In the genomic region with DNA sequence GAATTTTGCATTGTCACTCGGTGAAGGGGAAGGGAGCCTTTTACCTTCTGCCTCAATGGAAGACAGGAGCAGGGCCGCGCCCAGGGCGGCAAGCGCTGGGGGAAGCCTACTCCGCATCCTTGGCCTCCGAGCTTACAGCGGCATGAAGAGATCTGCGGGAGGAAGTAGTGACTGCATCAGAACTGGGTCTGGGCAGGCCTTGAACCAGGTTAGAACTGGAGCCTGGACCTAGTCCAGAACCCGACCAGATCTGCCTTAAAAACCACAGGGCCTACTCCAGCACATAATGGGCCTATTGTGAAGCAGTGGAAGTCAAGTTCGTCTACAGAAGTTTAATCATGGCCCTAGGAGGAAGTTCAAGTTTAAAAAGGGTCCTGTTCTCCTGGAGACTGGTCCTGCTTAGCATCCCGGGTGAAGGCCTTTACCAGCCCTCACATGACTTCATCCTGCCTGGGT, we compare ENCODE assay signal across 13 cellular contexts. TPM values are rescaled to one million over a fixed set of nuclear protein-coding genes. Genes with fewer than 3 reads are reported as not detected.
A peak's percentile ranks its signal among the peaks of the same experiment; 100 is the strongest.
DNase-seq lines count a peak whose midpoint lies in the region; ATAC-seq, FAIRE-seq and TF ChIP-seq lines count a peak whose summit lies in the region.
"Had no signal": no experiment of that assay in that cellular context is flagged by ENCODE, and none has a peak within 500 bp of the region (broad histone marks: within the 10 kb centered on the region; RNA-seq: fewer than 3 reads in every experiment).

No MANE protein-coding gene starts in this region.

- H3K36me3 Mint-ChIP-seq in glutamatergic neuron (ENCODE audit: unreplicated experiment): no peaks in the 10 kb centered on the region
- H3K36me3 Mint-ChIP-seq: activated CD4-positive, alpha-beta memory T cell treated with anti-CD3 and anti-CD28 coated beads for 36 hours had no signal

- H3K27ac Mint-ChIP-seq in glutamatergic neuron (ENCODE audit: unreplicated experiment): no peak overlapping the region
- H3K27ac Mint-ChIP-seq: activated CD4-positive, alpha-beta memory T cell treated with anti-CD3 and anti-CD28 coated beads for 36 hours had no signal

- H3K27ac ChIP-seq in gastrocnemius medialis (peak overlapping the region in 3 of 4 donors; percentile 44 to 57 (median 50)), right lobe of liver (no peak overlapping the region), small intestine (ENCODE audit: low read depth in 1 of 2, low read length in 1 of 2) (peak overlapping the region in 1 of 2 donors; percentile 32)
- H3K27ac ChIP-seq: HL-60 had no signal

- intact Hi-C loops in gastrocnemius medialis (cut with DNase I; ENCODE audit: low total_unique reads): loop anchor here (10.0 kb wide), 3 partner anchors 448 to 1688 kb away; no protein-coding TSS in a partner anchor
- intact Hi-C loops in right lobe of liver (cut with DNase I): no loop called here

- ATAC-seq in gastrocnemius medialis: no peak
- no peak for ATAC-seq in right lobe of liver
- no peak for ATAC-seq in GM21786 (IDR thresholded peaks at IDR 0.05; ENCODE audit: unreplicated experiment)
- no peak for ATAC-seq in HG03280 (IDR thresholded peaks at IDR 0.05; ENCODE audit: unreplicated experiment)

- in situ Hi-C loops in gastrocnemius medialis (cut with MboI; ENCODE audit: low sequenced_read_pairs in 4 of 4): loop anchor here (10.0 to 25.0 kb wide), 9 partner anchors 448 to 1540 kb away; a partner anchor contains a TSS

- no peaks in the 10 kb centered on the region for H3K27me3 ChIP-seq in adipocyte (replicated peaks; ENCODE audit: control insufficient read depth, insufficient read depth, low read length)
- H3K27me3 ChIP-seq in gastrocnemius medialis: peaks cover 49 to 57% (median 52%) of the 10 kb centered on the region in 3 donors
- H3K27me3 ChIP-seq in right lobe of liver: peaks cover 7 to 44% of the 10 kb centered on the region in 2 donors
- H3K27me3 ChIP-seq in small intestine (ENCODE audit: control insufficient read depth in 2 of 2, insufficient read depth in 2 of 2, low read length in 2 of 2): peaks cover 4 to 10% of the 10 kb centered on the region in 2 donors

- WGBS in right lobe of liver (ENCODE audit: insufficient coverage, low coverage, low lambda C conversion rate, missing lambda C conversion rate): 19% methylated on average over 10 of the region's 12 CpGs
- 56 to 69% (median 58%) methylated on average over 12 of the region's 12 CpGs for WGBS in small intestine, 3 donors

- H3K4me3 Mint-ChIP-seq in glutamatergic neuron (ENCODE audit: unreplicated experiment): peak overlapping the region; percentile 90
- H3K4me3 Mint-ChIP-seq: activated CD4-positive, alpha-beta memory T cell treated with anti-CD3 and anti-CD28 coated beads for 36 hours had no signal

- peak overlapping the region; percentile 91 for H3K4me3 ChIP-seq in adipocyte (ENCODE audit: low read length)
- peak overlapping the region in 3 of 4 donors; percentile 23 to 39 (median 35) for H3K4me3 ChIP-seq in gastrocnemius medialis
- H3K4me3 ChIP-seq in right lobe of liver: no peak overlapping the region
- no peak overlapping the region for H3K4me3 ChIP-seq in small intestine (ENCODE audit: low read depth in 1 of 2, low read length in 2 of 2)
- H3K4me3 ChIP-seq: HAP-1 had no signal

- TF ChIP-seq CTCF in GM10266 (IDR thresholded peaks at IDR 0.05; ENCODE audit: control insufficient read depth, insufficient read depth, low read depth, missing control alignments): no peak
- TF ChIP-seq CTCF in glutamatergic neuron (IDR thresholded peaks at IDR 0.05; ENCODE audit: partially characterized antibody, unreplicated experiment): no peak
- no peak for TF ChIP-seq CTCF in gastrocnemius medialis (IDR thresholded peaks at IDR 0.05 in 4 of 5, conservative IDR thresholded peaks at IDR 0.05 in 1 of 5)
- TF ChIP-seq CTCF in right lobe of liver (IDR thresholded peaks at IDR 0.05): no peak

- H3K9me3 ChIP-seq in adipocyte (ENCODE audit: control insufficient read depth, low read length): no peaks in the 10 kb centered on the region
- no peaks in the 10 kb centered on the region for H3K9me3 ChIP-seq in gastrocnemius medialis
- H3K9me3 ChIP-seq in right lobe of liver: no peaks in the 10 kb centered on the region
- H3K9me3 ChIP-seq in small intestine (ENCODE audit: control insufficient read depth, low read depth): no peaks in the 10 kb centered on the region
- H3K9me3 ChIP-seq: HAP-1 had no signal

- peaks cover 28% of the 10 kb centered on the region for H3K27me3 Mint-ChIP-seq in glutamatergic neuron (ENCODE audit: unreplicated experiment)

- no peak for FAIRE-seq in small intestine (lab: Jason Lieb, UNC)

- H3K9ac ChIP-seq in adipocyte (ENCODE audit: low read length): peak overlapping the region; percentile 94

- no peaks in the 10 kb centered on the region for H3K36me3 ChIP-seq in adipocyte (ENCODE audit: control insufficient read depth, insufficient read depth, low read length, severe bottlenecking)
- no peaks in the 10 kb centered on the region for H3K36me3 ChIP-seq in gastrocnemius medialis
- H3K36me3 ChIP-seq in right lobe of liver: no peaks in the 10 kb centered on the region
- H3K36me3 ChIP-seq in small intestine (ENCODE audit: control insufficient read depth in 2 of 2, insufficient read depth in 2 of 2, low read length in 2 of 2): no peaks in the 10 kb centered on the region
- H3K36me3 ChIP-seq: HAP-1 had no signal

- DNase-seq in GM10266 (ENCODE audit: extremely low spot score): peak; percentile 6
- DNase-seq in adipocyte (ENCODE audit: low read depth): no peak
- DNase-seq in glutamatergic neuron: no peak
- DNase-seq in gastrocnemius medialis: no peak
- DNase-seq in right lobe of liver: no peak
- DNase-seq in small intestine: no peak
- DNase-seq: activated CD4-positive, alpha-beta memory T cell treated with anti-CD3 and anti-CD28 coated beads for 36 hours; hippocampal formation; NCI-H2029 treated with DMSO at 0.1 percent for 48 hours had no signal

- peaks cover 73% of the 10 kb centered on the region for H3K4me1 ChIP-seq in adipocyte (ENCODE audit: control insufficient read depth, insufficient read depth, low read length)
- H3K4me1 ChIP-seq in gastrocnemius medialis: peaks cover 8 to 27% of the 10 kb centered on the region in 2 donors
- peaks cover 0 to 30% (median 3%) of the 10 kb centered on the region in 4 donors for H3K4me1 ChIP-seq in right lobe of liver
- peaks cover 0 to 2% of the 10 kb centered on the region in 2 donors for H3K4me1 ChIP-seq in small intestine (ENCODE audit: control insufficient read depth in 2 of 2, insufficient read depth in 1 of 2, low read depth in 1 of 2, low read length in 1 of 2)

- no peak for TF ChIP-seq POLR2A in gastrocnemius medialis (IDR thresholded peaks at IDR 0.05)
- no peak for TF ChIP-seq POLR2A in right lobe of liver (IDR thresholded peaks at IDR 0.05)

- peaks cover 13% of the 10 kb centered on the region for H3K4me1 Mint-ChIP-seq in glutamatergic neuron (ENCODE audit: low read depth, unreplicated experiment)

- H3K9me3 Mint-ChIP-seq in glutamatergic neuron (ENCODE audit: unreplicated experiment): peaks cover 10% of the 10 kb centered on the region
- H3K9me3 Mint-ChIP-seq: activated CD4-positive, alpha-beta memory T cell treated with anti-CD3 and anti-CD28 coated beads for 36 hours had no signal

RNA-seq across cellular contexts. Expression of a gene that starts 3.1 kb away (rescaled TPM):
- total RNA-seq in glutamatergic neuron (ENCODE audit: unreplicated experiment): 2.4 TPM
- 10 to 100 TPM; 17.2 to 30.5 (median 22.4) TPM for total RNA-seq in gastrocnemius medialis
- 1 to 10 TPM; 1.1 to 4.4 (median 3.0) TPM for total RNA-seq in right lobe of liver
- 10 to 100 TPM in 1 of 3 donors, 1 to 10 TPM in 1, under 1 TPM in 1; 0.67 to 13.2 (median 1.1) TPM for polyA plus RNA-seq in small intestine
- total RNA-seq: activated CD4-positive, alpha-beta memory T cell treated with anti-CD3 and anti-CD28 coated beads for 36 hours had no signal

RNA-seq across cellular contexts. Expression of a gene that starts 40.9 kb away (rescaled TPM):
- total RNA-seq in glutamatergic neuron (ENCODE audit: unreplicated experiment) (527 TPM), gastrocnemius medialis (100 to 1,000 TPM; 166 to 413 (median 222) TPM), right lobe of liver (100 to 1,000 TPM; 159 to 345 (median 218) TPM)
- 1,000 to 10,000 TPM in 2 of 3 donors, 100 to 1,000 TPM in 1; 712 to 1,298 (median 1,108) TPM for polyA plus RNA-seq in small intestine

Comparison
In these comparisons a context has a peak if more than half of its experiments do, and no peak if none do; other contexts are left out.
1. H3K4me3 ChIP-seq: peak in adipocyte (single experiment) and gastrocnemius medialis (3 of 4); none in right lobe of liver (0 of 3) and small intestine (0 of 2).
2. H3K27ac ChIP-seq: peak in gastrocnemius medialis (3 of 4); none in right lobe of liver (0 of 3).